In genomic region chrX:13694359-13694758, GRCh38 we compare ENCODE assay signal across 22 cellular contexts. TPM values are rescaled to one million over a fixed set of nuclear protein-coding genes. Genes with fewer than 3 reads are reported as not detected.
A peak's percentile ranks its signal among the peaks of the same experiment; 100 is the strongest.
DNase-seq lines count a peak whose midpoint lies in the region; ATAC-seq and TF ChIP-seq lines count a peak whose summit lies in the region.
"Had no signal": no experiment of that assay in that cellular context is flagged by ENCODE, and none has a peak within 500 bp of the region (broad histone marks: within the 10 kb centered on the region; RNA-seq: fewer than 3 reads in every experiment).

No MANE protein-coding gene starts in this region.

- H3K27me3 ChIP-seq in BLaER1 treated with 17β-estradiol and CSF1 and Interleukin-3, amounts not matched to agents 10 nM and 100 nM = peaks cover 97 to 100% (median 99%) of the 10 kb centered on the region in 11 experiments
- H3K27me3 ChIP-seq in Loucy (ENCODE audit: insufficient read depth, low read length, poor library complexity, severe bottlenecking) (no peaks in the 10 kb centered on the region), trophoblast cell (ENCODE audit: insufficient read depth, low read length) (no peaks in the 10 kb centered on the region)
- H3K27me3 ChIP-seq: body of pancreas, upper lobe of right lung had no signal

- H3K79me2 ChIP-seq in Loucy (ENCODE audit: insufficient read depth, low read length) (peaks cover 98% of the 10 kb centered on the region), trophoblast cell (ENCODE audit: control insufficient read depth, insufficient read depth, low read length, poor library complexity) (peaks cover 12% of the 10 kb centered on the region)

- H2BK5ac ChIP-seq in trophoblast cell (ENCODE audit: low read depth, low read length, poor library complexity) = peak overlapping the region; percentile 49

- peaks cover 46 to 95% (median 80%) of the 10 kb centered on the region in 11 experiments; a peak in 21 of 22 replicates for H4K20me1 ChIP-seq in BLaER1 treated with 17β-estradiol and CSF1 and Interleukin-3, amounts not matched to agents 10 nM and 100 nM
- peaks cover 37% of the 10 kb centered on the region for H4K20me1 ChIP-seq in Loucy (ENCODE audit: insufficient read depth, low read length, poor library complexity, severe bottlenecking)

- H3K9me3 ChIP-seq in BLaER1 treated with 17β-estradiol and CSF1 and Interleukin-3, amounts not matched to agents 10 nM and 100 nM (replicated peaks in 1 of 11) = no peaks in the 10 kb centered on the region
- H3K9me3 ChIP-seq in Loucy (ENCODE audit: insufficient read depth, low read depth, low read length) = no peaks in the 10 kb centered on the region
- no peaks in the 10 kb centered on the region for H3K9me3 ChIP-seq in trophoblast cell (ENCODE audit: insufficient read depth, low read depth, low read length)
- H3K9me3 ChIP-seq: body of pancreas, heart left ventricle, upper lobe of right lung had no signal

- H3K4me3 Mint-ChIP-seq in chondrocyte (ENCODE audit: unreplicated experiment) = no peak overlapping the region

- H2BK12ac ChIP-seq in trophoblast cell (ENCODE audit: low read length) = no peak overlapping the region

- H3K4me3 ChIP-seq in BLaER1 treated with 17β-estradiol and CSF1 and Interleukin-3, amounts not matched to agents 10 nM and 100 nM = peak overlapping the region in 7 of 10 experiments; percentile 8 to 29 (median 17); a peak in 4 of 20 replicates
- peak overlapping the region; percentile 56 for H3K4me3 ChIP-seq in Loucy (ENCODE audit: low read length, poor library complexity, severe bottlenecking)
- no peak overlapping the region for H3K4me3 ChIP-seq in trophoblast cell (ENCODE audit: low read depth, low read length)
- H3K4me3 ChIP-seq: body of pancreas, GM23338, heart left ventricle, SK-N-MC, upper lobe of right lung had no signal

- no peaks in the 10 kb centered on the region for H3K9me2 ChIP-seq in Loucy (replicated peaks; ENCODE audit: low read depth, low read length)

- no peaks in the 10 kb centered on the region for H3K27me3 Mint-ChIP-seq in chondrocyte (ENCODE audit: low read depth)

- H3K36me3 Mint-ChIP-seq in chondrocyte (ENCODE audit: low read depth) = no peaks in the 10 kb centered on the region

- no peaks in the 10 kb centered on the region for H3K9me3 Mint-ChIP-seq in chondrocyte (ENCODE audit: low read depth)
- H3K9me3 Mint-ChIP-seq: GM23338 had no signal

- H4K8ac ChIP-seq in trophoblast cell (ENCODE audit: low read depth, low read length) = no peak overlapping the region

- no peak overlapping the region for H2AK5ac ChIP-seq in trophoblast cell (ENCODE audit: low read length)

- DNase-seq in chondrocyte (ENCODE audit: low spot score) (no peak), trophoblast cell (no peak), NCI-H2081 treated with DMSO at 0.1 percent for 48 hours (lab: John Stamatoyannopoulos, UW) (no peak), ecto neural progenitor cell (ENCODE audit: low spot score) (no peak)
- DNase-seq: activated CD4-positive, alpha-beta T cell treated with anti-CD3 and anti-CD28 coated beads for 1 hour; activated naive CD4-positive, alpha-beta T cell treated with Interleukin-2 at 50 U/mL for 16 hours; body of pancreas; heart left ventricle; islet precursor cell; mesendoderm; NCI-H1048; NCI-H526 treated with DMSO at 0.1 percent for 48 hours; stimulated activated CD4-positive, alpha-beta T cell treated with anti-CD3 and anti-CD28 coated beads, Interleukin-12 subunit alpha, Interleukin-12 subunit beta, amount 100 ng/mL, for 4 hours; stimulated activated naive CD4-positive, alpha-beta T cell; T1000; upper lobe of right lung had no signal

- H2AFZ ChIP-seq in Loucy (ENCODE audit: low read length) (no peak overlapping the region), trophoblast cell (ENCODE audit: insufficient read depth, low read length, poor library complexity) (no peak overlapping the region)
- H2AFZ ChIP-seq: GM23338 had no signal

- no peak overlapping the region for H4K91ac ChIP-seq in trophoblast cell (ENCODE audit: low read depth, low read length)

- H2BK120ac ChIP-seq in trophoblast cell (ENCODE audit: insufficient read depth, low read length, poor library complexity) = no peak overlapping the region

- peaks cover 67 to 87% (median 77%) of the 10 kb centered on the region in 10 experiments for H3K4me1 ChIP-seq in BLaER1 treated with 17β-estradiol and CSF1 and Interleukin-3, amounts not matched to agents 10 nM and 100 nM
- H3K4me1 ChIP-seq in Loucy (ENCODE audit: insufficient read depth, low read length, poor library complexity, severe bottlenecking) (peaks cover 38% of the 10 kb centered on the region), trophoblast cell (ENCODE audit: control insufficient read depth in 1 of 2, insufficient read depth in 2 of 2, low read length in 2 of 2) (peaks cover 7 to 12% of the 10 kb centered on the region in 2 experiments)

- TF ChIP-seq CTCF in Loucy (conservative IDR thresholded peaks at IDR 0.05; ENCODE audit: low read length) (no peak), chondrocyte (IDR thresholded peaks at IDR 0.05) (no peak)

- H3K79me1 ChIP-seq in trophoblast cell (ENCODE audit: low read length) = peaks cover 4% of the 10 kb centered on the region

- no CpG with 5 or more reads among the region's 2 CpGs for WGBS in trophoblast cell (ENCODE audit: extremely low coverage, insufficient coverage, insufficient read length)

- peak overlapping the region in 10 of 11 experiments; percentile 18 to 57 (median 42); a peak in 11 of 22 replicates for H3K9ac ChIP-seq in BLaER1 treated with 17β-estradiol and CSF1 and Interleukin-3, amounts not matched to agents 10 nM and 100 nM
- peak overlapping the region; percentile 34 for H3K9ac ChIP-seq in Loucy (ENCODE audit: low read depth, low read length, poor library complexity, severe bottlenecking)
- H3K9ac ChIP-seq in trophoblast cell (ENCODE audit: low read length) = no peak overlapping the region

- ATAC-seq in GM21381 (IDR thresholded peaks at IDR 0.05; ENCODE audit: unreplicated experiment) (no peak), GM18858 (IDR thresholded peaks at IDR 0.05; ENCODE audit: unreplicated experiment) (no peak)
- ATAC-seq: body of pancreas, GM23338, heart left ventricle, upper lobe of right lung had no signal

- H3K27ac Mint-ChIP-seq in chondrocyte (ENCODE audit: unreplicated experiment) = peak overlapping the region; percentile 70

- no peak overlapping the region for H3K23ac ChIP-seq in trophoblast cell (ENCODE audit: low read length)

- peak overlapping the region; percentile 86 for H3K4ac ChIP-seq in trophoblast cell (ENCODE audit: low read depth, low read length)

- peaks cover 49% of the 10 kb centered on the region for H3K4me1 Mint-ChIP-seq in chondrocyte (ENCODE audit: low read depth)

- H3F3A ChIP-seq in Loucy (ENCODE audit: low read depth) = no peaks in the 10 kb centered on the region

- no peaks in the 10 kb centered on the region; a peak in 1 of 22 replicates for H3K36me3 ChIP-seq in BLaER1 treated with 17β-estradiol and CSF1 and Interleukin-3, amounts not matched to agents 10 nM and 100 nM
- H3K36me3 ChIP-seq in Loucy (ENCODE audit: insufficient read depth, low read length) (no peaks in the 10 kb centered on the region), trophoblast cell (ENCODE audit: control insufficient read depth in 1 of 2, insufficient read depth in 2 of 2, low read length in 2 of 2) (peaks cover 0 to 3% of the 10 kb centered on the region in 2 experiments)
- H3K36me3 ChIP-seq: heart left ventricle, upper lobe of right lung had no signal

- H3K4me2 ChIP-seq in BLaER1 treated with 17β-estradiol and CSF1 and Interleukin-3, amounts not matched to agents 10 nM and 100 nM = peak overlapping the region; percentile 60 to 84 (median 73)
- H3K4me2 ChIP-seq in Loucy (ENCODE audit: low read depth, low read length, poor library complexity, severe bottlenecking) (peak overlapping the region; percentile 76), trophoblast cell (ENCODE audit: low read length) (peak overlapping the region; percentile 4)
- H3K4me2 ChIP-seq: GM23338 had no signal

- H3K27ac ChIP-seq in BLaER1 treated with 17β-estradiol and CSF1 and Interleukin-3, amounts not matched to agents 10 nM and 100 nM = peak overlapping the region in 2 of 11 experiments; percentile 21 to 46; a peak in 3 of 22 replicates
- H3K27ac ChIP-seq in trophoblast cell (ENCODE audit: low read depth, low read length) = no peak overlapping the region
- H3K27ac ChIP-seq: SK-N-MC, upper lobe of right lung had no signal

- H3K18ac ChIP-seq in trophoblast cell (ENCODE audit: low read length) = no peak overlapping the region

- H3K14ac ChIP-seq in trophoblast cell (ENCODE audit: low read length) = no peak overlapping the region

- no peak overlapping the region for H4K12ac ChIP-seq in trophoblast cell (ENCODE audit: low read depth, low read length)

RNA-seq across cellular contexts. Expression of gene RAB9A, which starts 5.4 kb away (rescaled TPM):
- total RNA-seq in chondrocyte = 18.8 to 31.3 TPM (median 29.2 TPM) in 3 replicates
- polyA plus RNA-seq in trophoblast cell (2013) = 78.2 and 82.7 TPM in 2 replicates

RNA-seq across cellular contexts. Expression of gene TRAPPC2, which starts 40.1 kb away (rescaled TPM):
- 15.4 to 17.3 TPM (median 15.9 TPM) in 3 replicates for total RNA-seq in chondrocyte
- polyA plus RNA-seq in trophoblast cell (2013) = 8.8 and 9.2 TPM in 2 replicates

RNA-seq across cellular contexts. Expression of gene OFD1, which starts 40.2 kb away (rescaled TPM):
- total RNA-seq in chondrocyte = 17.8 to 19.4 TPM (median 18.1 TPM) in 3 replicates
- 35.8 and 38.2 TPM in 2 replicates for polyA plus RNA-seq in trophoblast cell (2013)

RNA-seq across cellular contexts. Expression of gene TCEANC, which starts 41.4 kb away (rescaled TPM):
- total RNA-seq in chondrocyte = 2.0 to 3.2 TPM (median 2.5 TPM) in 3 replicates
- 1.7 and 1.8 TPM in 2 replicates for polyA plus RNA-seq in trophoblast cell (2013)

Comparison
In these comparisons a context has a peak if more than half of its experiments do, and no peak if none do; other contexts are left out.
1. H3K4me2 ChIP-seq: peak in every context shown above with its lines; median percentile 76 in Loucy; 73 in BLaER1 treated with 17β-estradiol and CSF1 and Interleukin-3, amounts not matched to agents 10 nM and 100 nM; 4 in trophoblast cell.